8 cellular contexts compared by ENCODE assay signal in genomic region chr2:119407430-119408220, GRCh38. TPM values are rescaled to one million over a fixed set of nuclear protein-coding genes. Genes with fewer than 3 reads are reported as not detected.
A peak's percentile ranks its signal among the peaks of the same experiment; 100 is the strongest.
DNase-seq lines count a peak whose midpoint lies in the region; ATAC-seq and TF ChIP-seq lines count a peak whose summit lies in the region.

No MANE protein-coding gene starts in this region.

- H3K9me3 Mint-ChIP-seq in activated T-cell treated with anti-CD3 and anti-CD28 coated beads, Interleukin-2, amount 50 U/mL, for 24 hours, result no peaks in the 10 kb centered on the region
- no peaks in the 10 kb centered on the region for H3K9me3 Mint-ChIP-seq in activated naive CD8-positive, alpha-beta T cell treated with anti-CD3 and anti-CD28 coated beads, Interleukin-2, amount 50 U/mL, for 24 hours

- no peaks in the 10 kb centered on the region for H3K4me1 Mint-ChIP-seq in activated T-cell treated with anti-CD3 and anti-CD28 coated beads, Interleukin-2, amount 50 U/mL, for 24 hours (ENCODE audit: low read depth)
- no peaks in the 10 kb centered on the region for H3K4me1 Mint-ChIP-seq in activated naive CD8-positive, alpha-beta T cell treated with anti-CD3 and anti-CD28 coated beads, Interleukin-2, amount 50 U/mL, for 24 hours

- peaks cover 6% of the 10 kb centered on the region for H3K27me3 Mint-ChIP-seq in activated T-cell treated with anti-CD3 and anti-CD28 coated beads, Interleukin-2, amount 50 U/mL, for 24 hours
- no peaks in the 10 kb centered on the region for H3K27me3 Mint-ChIP-seq in activated naive CD8-positive, alpha-beta T cell treated with anti-CD3 and anti-CD28 coated beads, Interleukin-2, amount 50 U/mL, for 24 hours

- intact Hi-C loops in heart right ventricle (cut with DNase I), result loop anchor here (1.0 to 10.0 kb wide), 9 partner anchors 69 to 255 kb away; no protein-coding TSS in a partner anchor

- CTCF ChIA-PET in HEK293 (lab: Yijun Ruan, JAX), result interaction anchor here (0.6 to 4.1 kb wide), 17 partner anchors 9 to 1648 kb away, joined by 3 to 64 read pairs (median 5); partner anchors contain the start of gene TMEM37

- no peak overlapping the region for H3K4me3 Mint-ChIP-seq in activated T-cell treated with anti-CD3 and anti-CD28 coated beads, Interleukin-2, amount 50 U/mL, for 24 hours
- no peak overlapping the region for H3K4me3 Mint-ChIP-seq in activated naive CD8-positive, alpha-beta T cell treated with anti-CD3 and anti-CD28 coated beads, Interleukin-2, amount 50 U/mL, for 24 hours

- TF ChIP-seq CTCF in HEK293 (tag by site-specific recombination; IDR thresholded peaks at IDR 0.05) (peak; percentile 57), heart right ventricle (IDR thresholded peaks at IDR 0.05) (peak; percentile 67 to 85 (median 79))

- no peak overlapping the region for H3K4me3 ChIP-seq in HEK293 (ENCODE audit: low read depth, low read length)
- H3K4me3 ChIP-seq in heart right ventricle, result no peak overlapping the region

- 74 to 78% methylated on average over 7 of the region's 7 CpGs for WGBS in heart right ventricle, 2 donors

- H3K27ac Mint-ChIP-seq in activated T-cell treated with anti-CD3 and anti-CD28 coated beads, Interleukin-2, amount 50 U/mL, for 24 hours, result no peak overlapping the region
- no peak overlapping the region for H3K27ac Mint-ChIP-seq in activated naive CD8-positive, alpha-beta T cell treated with anti-CD3 and anti-CD28 coated beads, Interleukin-2, amount 50 U/mL, for 24 hours

- H3K27me3 ChIP-seq in heart right ventricle, result no peaks in the 10 kb centered on the region

- no peaks in the 10 kb centered on the region for H3K36me3 Mint-ChIP-seq in activated T-cell treated with anti-CD3 and anti-CD28 coated beads, Interleukin-2, amount 50 U/mL, for 24 hours (ENCODE audit: low read depth)
- H3K36me3 Mint-ChIP-seq in activated naive CD8-positive, alpha-beta T cell treated with anti-CD3 and anti-CD28 coated beads, Interleukin-2, amount 50 U/mL, for 24 hours (ENCODE audit: low read depth), result no peaks in the 10 kb centered on the region

- peak; percentile 15 for DNase-seq in activated T-cell treated with anti-CD3 and anti-CD28 coated beads for 24 hours (ENCODE audit: low read depth)
- no peak for DNase-seq in activated T-cell treated with anti-CD3 and anti-CD28 coated beads, Interleukin-2, amount 50 U/mL, for 24 hours
- DNase-seq in NCI-H2227 (lab: John Stamatoyannopoulos, UW; ENCODE audit: unreplicated experiment), result peak; percentile 54
- peak; percentile 29 for DNase-seq in activated naive CD8-positive, alpha-beta T cell treated with anti-CD3 and anti-CD28 coated beads, Interleukin-2, amount 50 U/mL, for 24 hours
- peak in 1 of 2 donors; percentile 61 for DNase-seq in heart right ventricle
- DNase-seq in renal cortical epithelial cell (ENCODE audit: low read depth), result peak; percentile 57

- H3K27ac ChIP-seq in HEK293 (ENCODE audit: extremely low read depth, low read depth, low read length) (no peak overlapping the region), heart right ventricle (peak overlapping the region in 1 of 10 donors; percentile 16)

- H3K9me3 ChIP-seq in HEK293 (ENCODE audit: control insufficient read depth, insufficient read depth, low read depth, low read length), result no peaks in the 10 kb centered on the region
- peaks cover 0 to 5% (median 0%) of the 10 kb centered on the region in 11 donors for H3K9me3 ChIP-seq in heart right ventricle

- H3K4me1 ChIP-seq in HEK293 (ENCODE audit: control insufficient read depth, insufficient read depth, low read length), result no peaks in the 10 kb centered on the region
- peaks cover 0 to 13% (median 4%) of the 10 kb centered on the region in 9 donors for H3K4me1 ChIP-seq in heart right ventricle

- POLR2A ChIA-PET in HEK293 (lab: Yijun Ruan, JAX), result no interaction called here

- ATAC-seq in activated naive CD8-positive, alpha-beta T cell treated with anti-CD3 and anti-CD28 coated beads, Interleukin-2, amount 50 U/mL, for 24 hours, result peak; percentile 33
- peak; percentile 45 to 85 (median 74) for ATAC-seq in heart right ventricle
- no peak for ATAC-seq in HG02938 (IDR thresholded peaks at IDR 0.05; ENCODE audit: unreplicated experiment)

- H3K36me3 ChIP-seq in HEK293 (ENCODE audit: control insufficient read depth in 2 of 2, insufficient read depth in 1 of 2, low read length in 2 of 2) (no peaks in the 10 kb centered on the region), heart right ventricle (no peaks in the 10 kb centered on the region)

TF ChIP-seq in HEK293, 187 proteins besides CTCF, POLR2A, EP300 and RAD21:
- TF ChIP-seq AEBP2 (tag by site-specific recombination; IDR thresholded peaks at IDR 0.05; ENCODE audit: borderline replicate concordance) (no peak), ZNF654 (tag by site-specific recombination; IDR thresholded peaks at IDR 0.05; ENCODE audit: low read depth) (peak; percentile 86), ZNF510 (tag by site-specific recombination; IDR thresholded peaks at IDR 0.05; ENCODE audit: insufficient replicate concordance) (no peak), ATF2 (tag by site-specific recombination; IDR thresholded peaks at IDR 0.05; ENCODE audit: low read depth) (no peak), ZNF2 (tag by site-specific recombination; IDR thresholded peaks at IDR 0.05) (peak; percentile 89), SP7 (tag by site-specific recombination; IDR thresholded peaks at IDR 0.05) (no peak), BCL11A (tag by site-specific recombination; IDR thresholded peaks at IDR 0.05; ENCODE audit: low read depth) (no peak), ZNF692 (tag by site-specific recombination; IDR thresholded peaks at IDR 0.05) (peak; percentile 50; the same call in 1 of the 2 replicates), ZNF112 (tag by site-specific recombination; IDR thresholded peaks at IDR 0.05) (no peak)

RNA-seq across cellular contexts. Expression of gene TMEM37, which starts 24.0 kb away (rescaled TPM):
- total RNA-seq in heart right ventricle, result 1 to 10 TPM in 8 of 10 donors, under 1 TPM in 2; 0.32 to 4.7 (median 2.2) TPM
- polyA plus RNA-seq in heart right ventricle, result 1 to 10 TPM in 1 of 2 donors, under 1 TPM in 1; 0.78 to 1.2 TPM
- 0.69 and 11.4 TPM in 2 replicates for total RNA-seq in renal cortical epithelial cell

RNA-seq across cellular contexts. Expression of gene DBI, which starts 40.8 kb away (rescaled TPM):
- total RNA-seq in heart right ventricle (100 to 1,000 TPM; 195 to 383 (median 253) TPM), renal cortical epithelial cell (103 and 126 TPM in 2 replicates)
- 100 to 1,000 TPM; 473 to 502 TPM for polyA plus RNA-seq in heart right ventricle

RNA-seq across cellular contexts. Expression of gene C2orf76, which starts 41.0 kb away (rescaled TPM):
- total RNA-seq in heart right ventricle (1 to 10 TPM; 5.1 to 9.9 (median 8.2) TPM), renal cortical epithelial cell (5.9 and 7.5 TPM in 2 replicates)
- polyA plus RNA-seq in heart right ventricle, result 10 to 100 TPM; 11.9 to 12.2 TPM
